ENCODE assay signal across 8 cellular contexts in the genomic region with DNA sequence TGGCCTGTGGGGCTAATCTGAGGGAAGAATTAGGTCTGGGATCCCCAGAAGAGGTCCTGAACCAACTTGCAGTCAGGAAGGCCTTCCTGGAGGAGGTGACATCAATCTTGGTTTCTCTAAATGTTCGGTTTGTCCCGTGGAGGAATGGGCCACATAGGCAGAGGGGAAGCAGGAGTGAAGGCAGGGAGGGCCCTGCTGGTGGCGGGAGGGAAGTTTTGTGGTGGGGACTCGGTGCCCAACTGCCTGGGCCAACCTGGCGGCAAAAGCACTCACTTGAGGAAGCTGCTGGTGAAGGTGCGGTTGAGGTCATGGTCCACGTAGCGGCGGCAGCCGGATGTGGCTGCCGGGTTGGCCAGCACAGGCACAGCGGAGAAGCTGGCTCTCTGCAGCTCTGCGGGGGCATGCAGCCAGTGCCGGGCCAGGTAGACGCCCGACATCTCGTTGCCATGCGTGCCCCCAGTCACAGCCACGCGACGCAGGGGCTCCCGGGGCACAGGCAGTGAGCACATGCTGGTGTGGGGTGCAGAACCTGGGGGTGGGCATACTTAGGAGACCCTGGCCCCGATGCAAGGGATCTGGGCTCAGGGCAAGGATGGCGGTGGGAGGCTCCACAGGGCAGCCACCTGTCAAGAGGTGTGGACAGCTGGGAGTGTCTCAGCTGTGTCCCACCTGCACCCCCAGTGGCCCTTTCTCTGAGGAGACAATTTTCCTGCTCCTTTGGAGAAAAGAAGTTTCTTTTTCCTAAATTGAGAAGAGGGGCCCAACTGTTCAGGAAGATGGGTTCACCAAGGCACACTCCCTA.
DNase-seq lines count a peak whose midpoint lies in the region; ATAC-seq lines count a peak whose summit lies in the region.

No MANE protein-coding gene starts in this region.

- no peaks in the 10 kb centered on the region for H3K9me3 Mint-ChIP-seq in activated naive CD8-positive, alpha-beta T cell (ENCODE audit: low read depth)
- H3K9me3 Mint-ChIP-seq in stimulated activated effector memory CD8-positive, alpha-beta T cell treated with anti-CD3 and anti-CD28 coated beads, Interleukin-12 subunit alpha, Interleukin-12 subunit beta, amount 100 ng/mL, for 72 hours, result no peaks in the 10 kb centered on the region

- no peaks in the 10 kb centered on the region for H3K27me3 Mint-ChIP-seq in activated naive CD8-positive, alpha-beta T cell

- no peak overlapping the region for H3K27ac Mint-ChIP-seq in activated naive CD8-positive, alpha-beta T cell
- H3K27ac Mint-ChIP-seq in stimulated activated effector memory CD8-positive, alpha-beta T cell treated with anti-CD3 and anti-CD28 coated beads, Interleukin-12 subunit alpha, Interleukin-12 subunit beta, amount 100 ng/mL, for 72 hours, result peak overlapping the region; percentile 79

- peaks cover 38% of the 10 kb centered on the region for H3K4me1 Mint-ChIP-seq in activated naive CD8-positive, alpha-beta T cell (ENCODE audit: low read depth)
- peaks cover 46% of the 10 kb centered on the region for H3K4me1 Mint-ChIP-seq in stimulated activated effector memory CD8-positive, alpha-beta T cell treated with anti-CD3 and anti-CD28 coated beads, Interleukin-12 subunit alpha, Interleukin-12 subunit beta, amount 100 ng/mL, for 72 hours

- DNase-seq in activated CD4-positive, alpha-beta T cell treated with anti-CD3 and anti-CD28 coated beads for 48 hours, result peak; percentile 56
- DNase-seq in activated CD4-positive, alpha-beta T cell treated with anti-CD3 and anti-CD28 coated beads for 4 hours, result no peak
- DNase-seq in NOMO-1 treated with DMSO at 0.1 percent for 48 hours (lab: John Stamatoyannopoulos, UW; ENCODE audit: unreplicated experiment) (peak; percentile 78), DMS79 treated with DMSO at 0.1 percent for 48 hours (lab: John Stamatoyannopoulos, UW) (no peak)
- peak; percentile 32 to 67 for DNase-seq in stimulated activated effector memory CD8-positive, alpha-beta T cell treated with anti-CD3 and anti-CD28 coated beads, Interleukin-12 subunit alpha, Interleukin-12 subunit beta, amount 100 ng/mL, for 72 hours (ENCODE audit: low spot score in 2 of 2)

- ATAC-seq in stimulated activated effector memory CD8-positive, alpha-beta T cell treated with anti-CD3 and anti-CD28 coated beads, Interleukin-12 subunit alpha, Interleukin-12 subunit beta, amount 100 ng/mL, for 72 hours, result peak; percentile 67
- ATAC-seq in GM19351 (IDR thresholded peaks at IDR 0.05; ENCODE audit: unreplicated experiment), result no peak
- no peak for ATAC-seq in HG03571 (IDR thresholded peaks at IDR 0.05; ENCODE audit: unreplicated experiment)

- H3K36me3 Mint-ChIP-seq in activated naive CD8-positive, alpha-beta T cell, result no peaks in the 10 kb centered on the region
- H3K36me3 Mint-ChIP-seq in stimulated activated effector memory CD8-positive, alpha-beta T cell treated with anti-CD3 and anti-CD28 coated beads, Interleukin-12 subunit alpha, Interleukin-12 subunit beta, amount 100 ng/mL, for 72 hours, result peaks cover 7% of the 10 kb centered on the region

- peak overlapping the region; percentile 57 for H3K4me3 Mint-ChIP-seq in activated naive CD8-positive, alpha-beta T cell
- H3K4me3 Mint-ChIP-seq in stimulated activated effector memory CD8-positive, alpha-beta T cell treated with anti-CD3 and anti-CD28 coated beads, Interleukin-12 subunit alpha, Interleukin-12 subunit beta, amount 100 ng/mL, for 72 hours, result peak overlapping the region; percentile 48

Comparison
In these comparisons a context has a peak if more than half of its experiments do, and no peak if none do; other contexts are left out.
1. DNase-seq: peak in activated CD4-positive, alpha-beta T cell treated with anti-CD3 and anti-CD28 coated beads for 48 hours (single experiment), NOMO-1 treated with DMSO at 0.1 percent for 48 hours (single experiment) and stimulated activated effector memory CD8-positive, alpha-beta T cell treated with anti-CD3 and anti-CD28 coated beads, Interleukin-12 subunit alpha, Interleukin-12 subunit beta, amount 100 ng/mL, for 72 hours (2 of 2); none in activated CD4-positive, alpha-beta T cell treated with anti-CD3 and anti-CD28 coated beads for 4 hours (0 of 2) and DMS79 treated with DMSO at 0.1 percent for 48 hours (single experiment).